ENCODE assay signal across 12 cellular contexts in the genomic region with DNA sequence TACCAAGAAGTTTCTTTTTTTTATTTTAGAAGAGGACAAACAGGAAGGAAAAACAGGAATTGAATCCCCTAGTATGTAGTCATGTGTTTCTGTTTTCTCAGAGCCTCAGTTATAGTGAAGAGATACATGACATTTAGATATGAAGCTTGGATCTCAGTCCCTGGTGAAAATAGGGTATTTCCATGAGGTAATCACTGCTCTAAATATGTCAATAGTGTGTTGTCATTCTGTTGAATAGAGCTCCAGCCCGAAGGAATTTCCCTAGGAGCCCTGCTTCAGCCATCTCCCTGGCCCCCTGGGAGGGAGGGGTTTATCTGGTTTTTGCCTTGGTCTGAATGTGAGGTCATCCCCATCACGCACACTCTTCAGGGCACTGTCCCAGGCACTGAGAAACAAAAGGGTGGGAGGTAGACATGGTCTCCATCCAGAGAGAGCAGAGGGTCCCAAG. TPM values are rescaled to one million over a fixed set of nuclear protein-coding genes. Genes with fewer than 3 reads are reported as not detected.
DNase-seq lines count a peak whose midpoint lies in the region; ATAC-seq and TF ChIP-seq lines count a peak whose summit lies in the region.
"Had no signal": no experiment of that assay in that cellular context is flagged by ENCODE, and none has a peak within 500 bp of the region (broad histone marks: within the 10 kb centered on the region; RNA-seq: fewer than 3 reads in every experiment).

No MANE protein-coding gene starts in this region.

- no peaks in the 10 kb centered on the region for H3K9me3 Mint-ChIP-seq in activated naive CD4-positive, alpha-beta T cell treated with anti-CD3 and anti-CD28 coated beads, Interleukin-2, amount 50 U/mL, for 24 hours
- H3K9me3 Mint-ChIP-seq in stimulated activated naive CD8-positive, alpha-beta T cell treated with anti-CD3 and anti-CD28 coated beads, Interleukin-15, Interleukin-2, amounts not matched to agents 100 ng/mL and 50 ng/mL, for 24 hours, result peaks cover 4% of the 10 kb centered on the region

- no peaks in the 10 kb centered on the region for H3K79me2 ChIP-seq in OCI-LY7 (ENCODE audit: insufficient read depth, low read depth, low read length)

- POLR2A ChIA-PET in OCI-LY7 (lab: Charles Lee), result interaction anchor here (0.6 to 1.6 kb wide), 4 partner anchors 13 to 49 kb away, joined by 3 to 9 read pairs (median 4); no protein-coding TSS in a partner anchor

- intact Hi-C loops in OCI-LY7 (cut with micrococcal nuclease; ENCODE audit: unreplicated experiment) (no loop called here), colonic mucosa (cut with DNase I) (no loop called here)

- no peaks in the 10 kb centered on the region for H3K27me3 ChIP-seq in colonic mucosa

- H3K9me3 ChIP-seq in OCI-LY7 (ENCODE audit: low read length) (peaks cover 9% of the 10 kb centered on the region; the same call in 1 of the 2 replicates), colonic mucosa (no peaks in the 10 kb centered on the region)
- H3K9me3 ChIP-seq: SJSA1 had no signal

- H3K9me2 ChIP-seq in OCI-LY7 (ENCODE audit: insufficient read depth, low read length), result no peaks in the 10 kb centered on the region

- H3K4me1 Mint-ChIP-seq in activated naive CD4-positive, alpha-beta T cell treated with anti-CD3 and anti-CD28 coated beads, Interleukin-2, amount 50 U/mL, for 24 hours, result peaks cover 26% of the 10 kb centered on the region
- peaks cover 79% of the 10 kb centered on the region for H3K4me1 Mint-ChIP-seq in stimulated activated naive CD8-positive, alpha-beta T cell treated with anti-CD3 and anti-CD28 coated beads, Interleukin-15, Interleukin-2, amounts not matched to agents 100 ng/mL and 50 ng/mL, for 24 hours (ENCODE audit: low read depth)

- H3K9ac ChIP-seq in colonic mucosa (ENCODE audit: low read depth in 2 of 2, low read length in 2 of 2), result no peak overlapping the region

- H3K4me1 ChIP-seq in OCI-LY7 (ENCODE audit: insufficient read depth, low read length, poor library complexity, severe bottlenecking) (peaks cover 69% of the 10 kb centered on the region), colonic mucosa (no peaks in the 10 kb centered on the region)
- H3K4me1 ChIP-seq: SJSA1 had no signal

- H3K27ac ChIP-seq in OCI-LY7 (ENCODE audit: low read depth, low read length, poor library complexity, severe bottlenecking), result no peak overlapping the region
- no peak overlapping the region for H3K27ac ChIP-seq in colonic mucosa
- H3K27ac ChIP-seq: SJSA1 had no signal

- peak overlapping the region; percentile 66 for H3K27ac Mint-ChIP-seq in activated naive CD4-positive, alpha-beta T cell treated with anti-CD3 and anti-CD28 coated beads, Interleukin-2, amount 50 U/mL, for 24 hours
- H3K27ac Mint-ChIP-seq in stimulated activated naive CD8-positive, alpha-beta T cell treated with anti-CD3 and anti-CD28 coated beads, Interleukin-15, Interleukin-2, amounts not matched to agents 100 ng/mL and 50 ng/mL, for 24 hours, result peak overlapping the region; percentile 89

- H3K36me3 ChIP-seq in OCI-LY7 (ENCODE audit: insufficient read depth, low read length) (no peaks in the 10 kb centered on the region; the same call in 1 of the 2 replicates), colonic mucosa (no peaks in the 10 kb centered on the region)
- H3K36me3 ChIP-seq: SJSA1 had no signal

- H3K4me2 ChIP-seq in OCI-LY7 (ENCODE audit: low read length), result peak overlapping the region; percentile 39

- H2AFZ ChIP-seq in OCI-LY7 (ENCODE audit: low read length), result peak overlapping the region; percentile 58

- ATAC-seq in HG02798 (IDR thresholded peaks at IDR 0.05; ENCODE audit: poor library complexity, unreplicated experiment), result peak; percentile 51

- CTCF ChIA-PET in OCI-LY7 (lab: Charles Lee; ENCODE audit: unreplicated experiment), result interaction anchor here (0.6 kb wide), 1 partner anchor 13 kb away, joined by 4 read pairs; no protein-coding TSS in a partner anchor

- DNase-seq in activated naive CD4-positive, alpha-beta T cell (lab: John Stamatoyannopoulos, UW), result no peak
- DNase-seq in OCI-LY7 (ENCODE audit: low spot score) (no peak), NCI-H2196 (lab: John Stamatoyannopoulos, UW; ENCODE audit: unreplicated experiment) (no peak), colonic mucosa (no peak)
- no peak for DNase-seq in stimulated activated CD8-positive, alpha-beta memory T cell treated with anti-CD3 and anti-CD28 coated beads, Interleukin-4, amount 100 ng/mL, for 48 hours
- DNase-seq: activated CD4-positive, alpha-beta T cell treated with anti-CD3 and anti-CD28 coated beads, Interleukin-2, amount 50 U/mL, for 4 hours; anterior cingulate cortex; NCI-H226 had no signal

- no peaks in the 10 kb centered on the region for H3K27me3 Mint-ChIP-seq in activated naive CD4-positive, alpha-beta T cell treated with anti-CD3 and anti-CD28 coated beads, Interleukin-2, amount 50 U/mL, for 24 hours
- H3K27me3 Mint-ChIP-seq in stimulated activated naive CD8-positive, alpha-beta T cell treated with anti-CD3 and anti-CD28 coated beads, Interleukin-15, Interleukin-2, amounts not matched to agents 100 ng/mL and 50 ng/mL, for 24 hours, result peaks cover 10% of the 10 kb centered on the region

- H3K4me3 Mint-ChIP-seq in activated naive CD4-positive, alpha-beta T cell treated with anti-CD3 and anti-CD28 coated beads, Interleukin-2, amount 50 U/mL, for 24 hours, result no peak overlapping the region
- H3K4me3 Mint-ChIP-seq in stimulated activated naive CD8-positive, alpha-beta T cell treated with anti-CD3 and anti-CD28 coated beads, Interleukin-15, Interleukin-2, amounts not matched to agents 100 ng/mL and 50 ng/mL, for 24 hours, result no peak overlapping the region

- BruUV-seq in OCI-LY7 (replicated peaks; lab: Mats Ljungman, UMichigan), result no TSS peak

- H3K4me3 ChIP-seq in OCI-LY7 (ENCODE audit: low read depth, low read length, poor library complexity, severe bottlenecking), result no peak overlapping the region
- no peak overlapping the region for H3K4me3 ChIP-seq in colonic mucosa
- H3K4me3 ChIP-seq: SJSA1 had no signal

- TF ChIP-seq CTCF in OCI-LY7 (conservative IDR thresholded peaks at IDR 0.05; ENCODE audit: low read length) (no peak), colonic mucosa (IDR thresholded peaks at IDR 0.05) (no peak)

- H3K36me3 Mint-ChIP-seq in activated naive CD4-positive, alpha-beta T cell treated with anti-CD3 and anti-CD28 coated beads, Interleukin-2, amount 50 U/mL, for 24 hours, result no peaks in the 10 kb centered on the region
- no peaks in the 10 kb centered on the region for H3K36me3 Mint-ChIP-seq in stimulated activated naive CD8-positive, alpha-beta T cell treated with anti-CD3 and anti-CD28 coated beads, Interleukin-15, Interleukin-2, amounts not matched to agents 100 ng/mL and 50 ng/mL, for 24 hours (ENCODE audit: low read depth)

- no peaks in the 10 kb centered on the region for H4K20me1 ChIP-seq in OCI-LY7 (ENCODE audit: insufficient read depth, low read length)

RNA-seq across cellular contexts. Expression of gene REL, which starts 47.1 kb away (rescaled TPM):
- 49.9 and 50.2 TPM in 2 replicates for total RNA-seq in OCI-LY7 (2014; rRNA removed; shearing (Covaris generic))
- total RNA-seq in OCI-LY7 (2022) (81.1 and 82.7 TPM in 2 replicates), colonic mucosa (10 to 100 TPM; 11.1 to 31.5 TPM)
